In genomic region chr11:117221775-117222517, GRCh38 we compare ENCODE assay signal across 7 cellular contexts. TPM values are rescaled to one million over a fixed set of nuclear protein-coding genes. Genes with fewer than 3 reads are reported as not detected.
DNase-seq lines count a peak whose midpoint lies in the region; ATAC-seq and TF ChIP-seq lines count a peak whose summit lies in the region.

No MANE protein-coding gene starts in this region.

- H3K36me3 ChIP-seq in right atrium auricular region (peaks cover 49% of the 10 kb centered on the region), testis (ENCODE audit: low read depth, missing control alignments) (no peaks in the 10 kb centered on the region)

- H3K4me3 ChIP-seq in right atrium auricular region (no peak overlapping the region), testis (no peak overlapping the region)

- H3K36me3 Mint-ChIP-seq in T-cell: peaks cover 64% of the 10 kb centered on the region

- intact Hi-C loops in testis (cut with DNase I; ENCODE audit: low total_unique reads): no loop called here

- DNase-seq in M059J (ENCODE audit: low read depth) (peak; percentile 79), right atrium auricular region (ENCODE audit: low spot score) (peak; percentile 86), testis (peak; percentile 75), T-cell (no peak)

- no peak for TF ChIP-seq CTCF in VCaP (conservative IDR thresholded peaks at IDR 0.05)
- TF ChIP-seq CTCF in right atrium auricular region (IDR thresholded peaks at IDR 0.05): peak in 1 of 2 donors; percentile 21
- TF ChIP-seq CTCF in testis (IDR thresholded peaks at IDR 0.05): no peak

- 50 to 52% methylated on average over 7 of the region's 7 CpGs for WGBS in testis, 2 donors

- H3K27me3 ChIP-seq in right atrium auricular region (no peaks in the 10 kb centered on the region), testis (no peaks in the 10 kb centered on the region)

- no peak for TF ChIP-seq POLR2A in testis (IDR thresholded peaks at IDR 0.05)

- peaks cover 11 to 20% (median 12%) of the 10 kb centered on the region in 3 donors for H3K4me1 Mint-ChIP-seq in T-cell

- CTCF ChIA-PET in T-cell (lab: Charles Lee): no interaction called here

- no peak overlapping the region for H3K4me3 Mint-ChIP-seq in T-cell

- H3K27me3 Mint-ChIP-seq in T-cell: no peaks in the 10 kb centered on the region

- no peak for ATAC-seq in T-cell (replicated peaks in 1 of 4)
- no peak for ATAC-seq in HG02870 (IDR thresholded peaks at IDR 0.05; ENCODE audit: unreplicated experiment)
- no peak for ATAC-seq in HG03442 (IDR thresholded peaks at IDR 0.05; ENCODE audit: unreplicated experiment)

- H3K9me3 Mint-ChIP-seq in T-cell: no peaks in the 10 kb centered on the region

- peak overlapping the region; percentile 34 for H3K27ac ChIP-seq in VCaP
- peak overlapping the region; percentile 84 to 95 for H3K27ac ChIP-seq in right atrium auricular region
- peak overlapping the region; percentile 28 to 80 for H3K27ac ChIP-seq in testis

- H3K9me3 ChIP-seq in right atrium auricular region: no peaks in the 10 kb centered on the region
- no peaks in the 10 kb centered on the region for H3K9me3 ChIP-seq in testis

- H3K27ac Mint-ChIP-seq in T-cell: peak overlapping the region in 1 of 2 donors; percentile 48

- POLR2A ChIA-PET in T-cell (lab: Charles Lee): interaction anchor here in 1 of 2 donors (0.5 to 1.0 kb wide), 3 partner anchors 62 to 448 kb away, joined by 3 to 7 read pairs (median 3); no protein-coding TSS in a partner anchor

- H3K4me1 ChIP-seq in right atrium auricular region (peaks cover 0 to 59% of the 10 kb centered on the region in 2 donors), testis (peaks cover 48% of the 10 kb centered on the region)

RNA-seq across cellular contexts. Expression of gene PCSK7, which starts 9.9 kb away (rescaled TPM):
- 32.0 and 33.6 TPM in 2 replicates for total RNA-seq in M059J (2014; rRNA removed; shearing (Covaris generic))
- total RNA-seq in right atrium auricular region (10 to 100 TPM; 25.3 to 32.8 TPM), testis (10 to 100 TPM; 57.7 to 66.5 TPM), T-cell (100 to 1,000 TPM; 300 to 368 (median 336) TPM)
- 52.0 TPM for polyA plus RNA-seq in testis (ENCODE audit: insufficient read depth, low read depth, low replicate concordance)

RNA-seq across cellular contexts. Expression of gene RNF214, which starts 10.5 kb away (rescaled TPM):
- total RNA-seq in M059J (2014; rRNA removed; shearing (Covaris generic)): 7.8 and 7.9 TPM in 2 replicates
- total RNA-seq in right atrium auricular region (10 to 100 TPM; 11.0 to 11.5 TPM), testis (10 to 100 TPM; 37.8 to 48.9 TPM), T-cell (10 to 100 TPM; 21.6 to 31.7 (median 30.5) TPM)
- 44.9 TPM for polyA plus RNA-seq in testis (ENCODE audit: insufficient read depth, low read depth, low replicate concordance)

RNA-seq across cellular contexts. Expression of gene TAGLN, which starts 22.8 kb away (rescaled TPM):
- 335 and 409 TPM in 2 replicates for total RNA-seq in M059J (2014; rRNA removed; shearing (Covaris generic))
- total RNA-seq in right atrium auricular region (1,000 to 10,000 TPM in 1 of 2 donors, 100 to 1,000 TPM in 1; 442 to 1,859 TPM), testis (100 to 1,000 TPM; 167 to 187 TPM), T-cell (10 to 100 TPM in 4 of 5 donors, 1 to 10 TPM in 1; 8.5 to 19.7 (median 13.4) TPM)
- polyA plus RNA-seq in testis (ENCODE audit: insufficient read depth, low read depth, low replicate concordance): 800 TPM

RNA-seq across cellular contexts. Expression of gene SIDT2, which starts 43.4 kb away (rescaled TPM):
- total RNA-seq in M059J (2014; rRNA removed; shearing (Covaris generic)): 13.6 and 20.1 TPM in 2 replicates
- 10 to 100 TPM; 19.1 to 33.0 TPM for total RNA-seq in right atrium auricular region
- total RNA-seq in testis: 100 to 1,000 TPM in 1 of 2 donors, 10 to 100 TPM in 1; 93.8 to 129 TPM
- 69.5 TPM for polyA plus RNA-seq in testis (ENCODE audit: insufficient read depth, low read depth, low replicate concordance)
- total RNA-seq in T-cell: 100 to 1,000 TPM in 2 of 5 donors, 10 to 100 TPM in 3; 46.3 to 110 (median 59.5) TPM

Comparison
In these comparisons a context has a peak if more than half of its experiments do, and no peak if none do; other contexts are left out.
1. DNase-seq: peak in M059J (single experiment), right atrium auricular region (single experiment) and testis (single experiment); none in T-cell (0 of 34).
2. H3K27ac ChIP-seq: peak in every context shown above with its lines; median percentile 90 in right atrium auricular region; 54 in testis; 34 in VCaP.
3. RNA of gene TAGLN, which starts 22.8 kb away (total RNA-seq): 442 to 1,859 TPM in right atrium auricular region, 335 to 409 TPM in M059J and 167 to 187 TPM in testis; 8.5 to 19.7 TPM in T-cell; every median in the first group is over 4 times any median in the second.